ENCODE assay signal across 8 cellular contexts in the genomic region with DNA sequence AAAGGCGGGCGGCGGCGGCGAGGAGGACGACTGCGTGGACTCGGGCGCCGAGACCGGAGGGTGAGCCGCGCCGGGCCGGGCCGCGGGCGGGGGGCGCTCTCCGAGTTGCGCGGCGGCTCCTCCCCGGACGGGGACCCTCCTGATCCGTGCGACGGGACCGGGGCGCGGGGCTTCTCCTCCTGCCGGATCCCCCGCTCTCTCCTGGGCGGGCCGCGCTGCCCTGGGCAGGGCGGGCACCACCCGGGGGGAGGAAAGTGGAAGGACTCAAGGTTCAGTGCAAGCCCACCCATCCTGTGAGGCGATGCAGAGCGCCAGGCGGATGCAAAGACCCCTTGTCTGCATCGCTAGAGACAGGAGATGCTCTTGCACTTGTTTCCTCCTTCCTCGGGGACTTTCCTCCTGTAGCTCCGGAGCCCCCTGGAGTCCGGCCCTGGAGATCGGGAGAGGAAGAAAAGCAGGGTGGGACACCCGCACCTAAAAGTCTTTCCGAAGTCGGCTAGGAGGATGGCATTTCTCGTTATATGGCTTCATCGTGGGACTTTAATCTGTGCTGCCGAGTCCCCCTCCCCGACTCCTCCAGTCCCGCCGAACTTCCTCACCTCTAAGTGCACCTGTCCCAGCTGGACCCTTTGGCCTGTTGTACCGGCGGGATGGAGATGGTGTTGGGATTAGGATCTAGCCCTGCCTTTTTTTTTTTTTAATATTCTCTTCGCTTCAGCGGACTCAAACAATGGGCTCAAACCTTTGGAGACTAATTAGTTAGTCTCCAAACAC. TPM values are rescaled to one million over a fixed set of nuclear protein-coding genes. Genes with fewer than 3 reads are reported as not detected.
DNase-seq lines count a peak whose midpoint lies in the region; ATAC-seq, FAIRE-seq and TF ChIP-seq lines count a peak whose summit lies in the region.

No MANE protein-coding gene starts in this region.

- H2AFZ ChIP-seq in astrocyte (ENCODE audit: low read depth, low read length): peak overlapping the region; percentile 83

- H3K4me1 Mint-ChIP-seq in activated naive CD4-positive, alpha-beta T cell treated with anti-CD3 and anti-CD28 coated beads, Interleukin-2, amount 10 ng/mL, durations not matched to agents 7 days and 5 days: peaks cover 3% of the 10 kb centered on the region
- H3K4me1 Mint-ChIP-seq in astrocyte (ENCODE audit: low read depth, unreplicated experiment): peaks cover 3% of the 10 kb centered on the region
- H3K4me1 Mint-ChIP-seq in stimulated activated naive CD8-positive, alpha-beta T cell treated with anti-CD3 and anti-CD28 coated beads, Interleukin-15, Interleukin-2, amounts not matched to agents 100 ng/mL and 50 ng/mL, for 24 hours (ENCODE audit: low read depth): peaks cover 6% of the 10 kb centered on the region

- no peaks in the 10 kb centered on the region for H3K9me3 Mint-ChIP-seq in activated naive CD4-positive, alpha-beta T cell treated with anti-CD3 and anti-CD28 coated beads, Interleukin-2, amount 10 ng/mL, durations not matched to agents 7 days and 5 days
- H3K9me3 Mint-ChIP-seq in astrocyte (ENCODE audit: unreplicated experiment): peaks cover 1% of the 10 kb centered on the region
- no peaks in the 10 kb centered on the region for H3K9me3 Mint-ChIP-seq in stimulated activated naive CD8-positive, alpha-beta T cell treated with anti-CD3 and anti-CD28 coated beads, Interleukin-15, Interleukin-2, amounts not matched to agents 100 ng/mL and 50 ng/mL, for 24 hours

- no peak for DNase-seq in activated naive CD4-positive, alpha-beta T cell treated with anti-CD3 and anti-CD28 coated beads, Interleukin-2, amount 10 ng/mL, durations not matched to agents 7 days and 5 days
- DNase-seq in activated naive CD4-positive, alpha-beta T cell treated with Interleukin-2 at 50 U/mL for 16 hours: no peak
- no peak for DNase-seq in LNCaP clone FGC (ENCODE audit: low read depth)
- DNase-seq in astrocyte (ENCODE audit: low read depth): no peak
- DNase-seq in islet precursor cell: peak; percentile 67
- DNase-seq in kidney glomerular epithelial cell (lab: John Stamatoyannopoulos, UW): no peak

- no peaks in the 10 kb centered on the region for H3K4me1 ChIP-seq in astrocyte (ENCODE audit: insufficient read depth, low read length)

- FAIRE-seq in astrocyte (lab: Jason Lieb, UNC): no peak

- no peaks in the 10 kb centered on the region for H3K9me3 ChIP-seq in astrocyte (ENCODE audit: insufficient read depth, low read depth, low read length)

- H3K27me3 Mint-ChIP-seq in activated naive CD4-positive, alpha-beta T cell treated with anti-CD3 and anti-CD28 coated beads, Interleukin-2, amount 10 ng/mL, durations not matched to agents 7 days and 5 days: peaks cover 79% of the 10 kb centered on the region
- H3K27me3 Mint-ChIP-seq in astrocyte (ENCODE audit: low read depth, unreplicated experiment): peaks cover 43% of the 10 kb centered on the region
- peaks cover 57% of the 10 kb centered on the region for H3K27me3 Mint-ChIP-seq in stimulated activated naive CD8-positive, alpha-beta T cell treated with anti-CD3 and anti-CD28 coated beads, Interleukin-15, Interleukin-2, amounts not matched to agents 100 ng/mL and 50 ng/mL, for 24 hours

- H3K79me2 ChIP-seq in astrocyte (ENCODE audit: insufficient read depth, low read length): no peaks in the 10 kb centered on the region

- CTCF ChIA-PET in activated naive CD4-positive, alpha-beta T cell treated with anti-CD3 and anti-CD28 coated beads, Interleukin-2, amount 10 ng/mL, durations not matched to agents 7 days and 5 days (lab: Charles Lee): interaction anchor here (0.9 to 3.9 kb wide), 3 partner anchors 22 to 65 kb away, joined by 3 to 22 read pairs (median 4); no protein-coding TSS in a partner anchor

- H3K36me3 ChIP-seq in astrocyte (ENCODE audit: insufficient read depth, low read length): no peaks in the 10 kb centered on the region

- peaks cover 54% of the 10 kb centered on the region for H3K27me3 ChIP-seq in astrocyte (ENCODE audit: insufficient read depth, low read length)

- peak overlapping the region; percentile 97 for H3K4me2 ChIP-seq in astrocyte (ENCODE audit: low read length)

- no peak overlapping the region for H3K27ac Mint-ChIP-seq in activated naive CD4-positive, alpha-beta T cell treated with anti-CD3 and anti-CD28 coated beads, Interleukin-2, amount 10 ng/mL, durations not matched to agents 7 days and 5 days
- no peak overlapping the region for H3K27ac Mint-ChIP-seq in astrocyte (ENCODE audit: unreplicated experiment)
- no peak overlapping the region for H3K27ac Mint-ChIP-seq in stimulated activated naive CD8-positive, alpha-beta T cell treated with anti-CD3 and anti-CD28 coated beads, Interleukin-15, Interleukin-2, amounts not matched to agents 100 ng/mL and 50 ng/mL, for 24 hours

- H3K4me3 ChIP-seq in LNCaP clone FGC (ENCODE audit: low read depth, low read length) (peak overlapping the region; percentile 63), astrocyte (ENCODE audit: insufficient read depth, low read depth, low read length) (peak overlapping the region; percentile 52)

- TF ChIP-seq CTCF in LNCaP clone FGC (IDR thresholded peaks at IDR 0.05; ENCODE audit: control insufficient read depth, extremely low read depth, insufficient read depth) (peak; percentile 12; the same call in 1 of the 2 replicates), astrocyte (IDR thresholded peaks at IDR 0.05; ENCODE audit: insufficient read depth, low read depth, low read length) (no peak)

- no peak for ATAC-seq in GM19452 (IDR thresholded peaks at IDR 0.05; ENCODE audit: unreplicated experiment)

- no peaks in the 10 kb centered on the region for H4K20me1 ChIP-seq in astrocyte (ENCODE audit: insufficient read depth, low read length)

- H3K4me3 Mint-ChIP-seq in activated naive CD4-positive, alpha-beta T cell treated with anti-CD3 and anti-CD28 coated beads, Interleukin-2, amount 10 ng/mL, durations not matched to agents 7 days and 5 days: peak overlapping the region; percentile 37
- H3K4me3 Mint-ChIP-seq in astrocyte (ENCODE audit: unreplicated experiment): peak overlapping the region; percentile 81
- peak overlapping the region; percentile 61 for H3K4me3 Mint-ChIP-seq in stimulated activated naive CD8-positive, alpha-beta T cell treated with anti-CD3 and anti-CD28 coated beads, Interleukin-15, Interleukin-2, amounts not matched to agents 100 ng/mL and 50 ng/mL, for 24 hours

- H3K9ac ChIP-seq in astrocyte (ENCODE audit: low read length): peak overlapping the region; percentile 37

- no peak overlapping the region for H3K27ac ChIP-seq in astrocyte (ENCODE audit: low read depth, low read length)

- no peaks in the 10 kb centered on the region for H3K36me3 Mint-ChIP-seq in activated naive CD4-positive, alpha-beta T cell treated with anti-CD3 and anti-CD28 coated beads, Interleukin-2, amount 10 ng/mL, durations not matched to agents 7 days and 5 days
- no peaks in the 10 kb centered on the region for H3K36me3 Mint-ChIP-seq in astrocyte (ENCODE audit: low read depth, unreplicated experiment)
- H3K36me3 Mint-ChIP-seq in stimulated activated naive CD8-positive, alpha-beta T cell treated with anti-CD3 and anti-CD28 coated beads, Interleukin-15, Interleukin-2, amounts not matched to agents 100 ng/mL and 50 ng/mL, for 24 hours (ENCODE audit: low read depth): no peaks in the 10 kb centered on the region

RNA-seq across cellular contexts. Expression of a gene that starts 0.5 kb away (rescaled TPM):
- 0.96 and 1.1 TPM in 2 replicates for total RNA-seq in astrocyte
